In genomic region chr2:21779786-21780185, GRCh38 we compare ENCODE assay signal across 29 cellular contexts.
"Had no signal": no experiment of that assay in that cellular context is flagged by ENCODE, and none has a peak within 500 bp of the region (broad histone marks: within the 10 kb centered on the region; RNA-seq: fewer than 3 reads in every experiment).

No MANE protein-coding gene starts in this region.

- DNase-seq: hippocampal formation; kidney; left colon; left lung; lower lobe of right lung; mammary epithelial cell; mesenchymal stem cell; naive thymus-derived CD8-positive, alpha-beta T cell; nucleus accumbens; pancreas; posterior cingulate gyrus; retina; right cardiac atrium; spleen; stimulated activated CD4-positive, alpha-beta T cell treated with anti-CD3 and anti-CD28 coated beads, Interleukin-4, amount 100 ng/mL, for 24 hours; stimulated activated naive CD4-positive, alpha-beta T cell; tibial artery; uterus had no signal

- FAIRE-seq: islet of Langerhans, kidney, pancreas had no signal

- H3K9me3 Mint-ChIP-seq: nephron; neural crest cell; stimulated activated naive CD8-positive, alpha-beta T cell treated with anti-CD3 and anti-CD28 coated beads, Interleukin-15, Interleukin-2, amounts not matched to agents 100 ng/mL and 50 ng/mL, for 24 hours; type B pancreatic cell had no signal

- H3K27me3 Mint-ChIP-seq: stimulated activated naive CD8-positive, alpha-beta T cell treated with anti-CD3 and anti-CD28 coated beads, Interleukin-15, Interleukin-2, amounts not matched to agents 100 ng/mL and 50 ng/mL, for 24 hours had no signal

- H3K36me3 Mint-ChIP-seq: naive thymus-derived CD8-positive, alpha-beta T cell; stimulated activated effector memory CD8-positive, alpha-beta T cell treated with anti-CD3 and anti-CD28 coated beads, Interleukin-12 subunit alpha, Interleukin-12 subunit beta, amount 100 ng/mL, for 72 hours; type B pancreatic cell had no signal

- H3K4me1 ChIP-seq: left lung, lower lobe of right lung, pancreas, prostate gland, spleen, suprapubic skin, uterus had no signal

- H3K9me3 ChIP-seq: left lung, lower lobe of right lung, pancreas, prostate gland, spleen, suprapubic skin, thoracic aorta, tibial artery, uterus had no signal

- H3K4me1 Mint-ChIP-seq: naive thymus-derived CD8-positive, alpha-beta T cell; nephron; stimulated activated effector memory CD8-positive, alpha-beta T cell treated with anti-CD3 and anti-CD28 coated beads, Interleukin-12 subunit alpha, Interleukin-12 subunit beta, amount 100 ng/mL, for 72 hours had no signal

- H3K27ac ChIP-seq: left lung, lower lobe of right lung, pancreas, prostate gland, skin epidermis, spleen, suprapubic skin, thoracic aorta, tibial artery, uterus had no signal

- H3K36me3 ChIP-seq: left lung, lower lobe of right lung, pancreas, prostate gland, spleen, suprapubic skin, thoracic aorta, tibial artery, uterus had no signal

- H3K27ac Mint-ChIP-seq: naive thymus-derived CD8-positive, alpha-beta T cell; nephron; stimulated activated effector memory CD8-positive, alpha-beta T cell treated with anti-CD3 and anti-CD28 coated beads, Interleukin-12 subunit alpha, Interleukin-12 subunit beta, amount 100 ng/mL, for 72 hours; stimulated activated naive CD8-positive, alpha-beta T cell treated with anti-CD3 and anti-CD28 coated beads, Interleukin-15, Interleukin-2, amounts not matched to agents 100 ng/mL and 50 ng/mL, for 24 hours; type B pancreatic cell had no signal

- H3K4me3 Mint-ChIP-seq: naive thymus-derived CD8-positive, alpha-beta T cell; nephron; neural crest cell; stimulated activated effector memory CD8-positive, alpha-beta T cell treated with anti-CD3 and anti-CD28 coated beads, Interleukin-12 subunit alpha, Interleukin-12 subunit beta, amount 100 ng/mL, for 72 hours; stimulated activated naive CD8-positive, alpha-beta T cell treated with anti-CD3 and anti-CD28 coated beads, Interleukin-15, Interleukin-2, amounts not matched to agents 100 ng/mL and 50 ng/mL, for 24 hours; type B pancreatic cell had no signal

- H3K4me3 ChIP-seq: left lung, lower lobe of right lung, pancreas, prostate gland, skin epidermis, spleen, suprapubic skin, thoracic aorta, tibial artery, uterus had no signal

- ATAC-seq: left colon; left lung; lower lobe of right lung; naive thymus-derived CD8-positive, alpha-beta T cell; pancreas; right cardiac atrium; sciatic nerve; stimulated activated effector memory CD8-positive, alpha-beta T cell treated with anti-CD3 and anti-CD28 coated beads, Interleukin-12 subunit alpha, Interleukin-12 subunit beta, amount 100 ng/mL, for 72 hours had no signal

- H3K27me3 ChIP-seq: left lung, pancreas, spleen, suprapubic skin, tibial artery, uterus had no signal
